ENCODE assay signal across 14 cellular contexts in genomic region chr11:12936200-12936599, GRCh38.
DNase-seq lines count a peak whose midpoint lies in the region; ATAC-seq, FAIRE-seq and TF ChIP-seq lines count a peak whose summit lies in the region.
"Had no signal": no experiment of that assay in that cellular context is flagged by ENCODE, and none has a peak within 500 bp of the region (broad histone marks: within the 10 kb centered on the region; RNA-seq: fewer than 3 reads in every experiment).

No MANE protein-coding gene starts in this region.

- H3K4me1 Mint-ChIP-seq in natural killer cell = no peaks in the 10 kb centered on the region
- H3K4me1 Mint-ChIP-seq: CD14-positive monocyte; CD8-positive, alpha-beta memory T cell had no signal

- H2BK5ac ChIP-seq in H1 (ENCODE audit: low read depth, low read length) = no peak overlapping the region
- H2BK5ac ChIP-seq in trophoblast cell (ENCODE audit: low read depth, low read length, poor library complexity) = no peak overlapping the region

- no peak overlapping the region for H2AK5ac ChIP-seq in H1 (ENCODE audit: low read depth, low read length)
- H2AK5ac ChIP-seq in trophoblast cell (ENCODE audit: low read length) = no peak overlapping the region

- H2BK12ac ChIP-seq in H1 (ENCODE audit: low read depth, low read length) = no peak overlapping the region
- H2BK12ac ChIP-seq in trophoblast cell (ENCODE audit: low read length) = no peak overlapping the region

- H3K9me3 ChIP-seq in HepG2 (ENCODE audit: low read length) (no peaks in the 10 kb centered on the region), right lobe of liver (no peaks in the 10 kb centered on the region), H1 (ENCODE audit: insufficient read depth in 2 of 2, low read depth in 1 of 2, low read length in 1 of 2) (no peaks in the 10 kb centered on the region), trophoblast cell (ENCODE audit: insufficient read depth, low read depth, low read length) (no peaks in the 10 kb centered on the region)

- TF ChIP-seq EP300 in HepG2 (IDR thresholded peaks at IDR 0.05; ENCODE audit: low read depth in 2 of 2, low read length in 2 of 2) (no peak), HepG2 (CRISPR knock-in tag; IDR thresholded peaks at IDR 0.05; ENCODE audit: borderline replicate concordance) (no peak), H1 (IDR thresholded peaks at IDR 0.05; ENCODE audit: borderline replicate concordance in 1 of 2, low read depth in 2 of 2, low read length in 2 of 2) (no peak)

- H3K4me3 Mint-ChIP-seq in natural killer cell = no peak overlapping the region
- H3K4me3 Mint-ChIP-seq: CD14-positive monocyte; CD8-positive, alpha-beta memory T cell had no signal

- H3K27ac Mint-ChIP-seq in natural killer cell = no peak overlapping the region
- H3K27ac Mint-ChIP-seq: CD14-positive monocyte; CD8-positive, alpha-beta memory T cell had no signal

- no peaks in the 10 kb centered on the region for H3K36me3 Mint-ChIP-seq in natural killer cell
- H3K36me3 Mint-ChIP-seq: CD14-positive monocyte; CD8-positive, alpha-beta memory T cell had no signal

- H3K4me3 ChIP-seq in HepG2 (replicated peaks in 1 of 3; ENCODE audit: insufficient read depth in 1 of 3, low read depth in 2 of 3, low read length in 3 of 3) (no peak overlapping the region), right lobe of liver (no peak overlapping the region), H1 (ENCODE audit: extremely low read depth in 1 of 4, insufficient read depth in 2 of 4, low read depth in 3 of 4, low read length in 4 of 4) (no peak overlapping the region), trophoblast cell (ENCODE audit: low read depth, low read length) (no peak overlapping the region)
- H3K4me3 ChIP-seq: GM12878 had no signal

- TF ChIP-seq RAD21 in HepG2 (CRISPR knock-in tag; IDR thresholded peaks at IDR 0.05) (no peak), H1 (IDR thresholded peaks at IDR 0.05 in 1 of 2, conservative IDR thresholded peaks at IDR 0.05 in 1 of 2; ENCODE audit: low read depth in 2 of 2, low read length in 2 of 2) (no peak)

- no peak overlapping the region for H3K56ac ChIP-seq in H1 (replicated peaks; ENCODE audit: insufficient read length, low read depth, low read length)

- H3K9me3 Mint-ChIP-seq in natural killer cell = no peaks in the 10 kb centered on the region
- H3K9me3 Mint-ChIP-seq: CD14-positive monocyte had no signal

- H2BK20ac ChIP-seq in H1 (ENCODE audit: low read length) = no peak overlapping the region

- intact Hi-C loops in HepG2 (cut with micrococcal nuclease; ENCODE audit: unreplicated experiment) = no loop called here
- intact Hi-C loops in right lobe of liver (cut with DNase I) = no loop called here
- intact Hi-C loops in natural killer cell (cut with micrococcal nuclease) = no loop called here

- FAIRE-seq in HepG2 (lab: Jason Lieb, UNC) (no peak), H1 (lab: Jason Lieb, UNC) (no peak)
- FAIRE-seq: GM12878, GM18507 had no signal

- no peak for ATAC-seq in HepG2
- no peak for ATAC-seq in right lobe of liver
- no peak for ATAC-seq in natural killer cell
- no peak for ATAC-seq in GM18520 (IDR thresholded peaks at IDR 0.05; ENCODE audit: unreplicated experiment)
- ATAC-seq: GM12878 had no signal

- H4K8ac ChIP-seq in H1 (ENCODE audit: extremely low read depth, insufficient read depth, low read length) = no peak overlapping the region
- H4K8ac ChIP-seq in trophoblast cell (ENCODE audit: low read depth, low read length) = no peak overlapping the region

- no peaks in the 10 kb centered on the region for H3K23me2 ChIP-seq in H1 (ENCODE audit: low read depth, low read length)

- H3K23ac ChIP-seq in H1 (ENCODE audit: insufficient read length) = no peak overlapping the region
- no peak overlapping the region for H3K23ac ChIP-seq in trophoblast cell (ENCODE audit: low read length)

- H3K4ac ChIP-seq in H1 (replicated peaks; ENCODE audit: insufficient read length, low read depth, low read length) (no peak overlapping the region), trophoblast cell (ENCODE audit: low read depth, low read length) (no peak overlapping the region)

- H4K5ac ChIP-seq in H1 (ENCODE audit: insufficient read length, low read depth, low read length) = no peak overlapping the region

- H3K4me1 ChIP-seq in HepG2 (ENCODE audit: insufficient read depth, low read length) (peaks cover 3% of the 10 kb centered on the region), right lobe of liver (no peaks in the 10 kb centered on the region), H1 (replicated peaks in 1 of 4; ENCODE audit: control insufficient read depth in 3 of 4, insufficient read depth in 4 of 4, low read length in 3 of 4) (no peaks in the 10 kb centered on the region), trophoblast cell (ENCODE audit: control insufficient read depth in 1 of 2, insufficient read depth in 2 of 2, low read length in 2 of 2) (peaks cover 2% of the 10 kb centered on the region in 2 experiments)

- H2AFZ ChIP-seq in HepG2 (ENCODE audit: low read length) (no peak overlapping the region), H1 (ENCODE audit: low read length) (no peak overlapping the region), trophoblast cell (ENCODE audit: insufficient read depth, low read length, poor library complexity) (no peak overlapping the region)

- POLR2A ChIA-PET in HepG2 (lab: Yijun Ruan, JAX) (no interaction called here), H1 (lab: Charles Lee; ENCODE audit: partially characterized antibody) (no interaction called here)

- no peak for TF ChIP-seq CTCF in HepG2 (CRISPR knock-in tag; IDR thresholded peaks at IDR 0.05)
- no peak for TF ChIP-seq CTCF in right lobe of liver (IDR thresholded peaks at IDR 0.05)
- TF ChIP-seq CTCF in H1 (IDR thresholded peaks at IDR 0.05; ENCODE audit: control extremely low read depth in 1 of 3, insufficient read depth in 1 of 3, low read depth in 1 of 3, low read length in 3 of 3) = no peak
- TF ChIP-seq CTCF in natural killer cell (IDR thresholded peaks at IDR 0.05) = no peak

- no peaks in the 10 kb centered on the region for H3K79me2 ChIP-seq in HepG2 (ENCODE audit: insufficient read depth, low read length)
- H3K79me2 ChIP-seq in H1 (ENCODE audit: control insufficient read depth in 1 of 2, insufficient read depth in 2 of 2, low read length in 2 of 2) = no peaks in the 10 kb centered on the region
- H3K79me2 ChIP-seq in trophoblast cell (ENCODE audit: control insufficient read depth, insufficient read depth, low read length, poor library complexity) = no peaks in the 10 kb centered on the region

- H3K9ac ChIP-seq in HepG2 (ENCODE audit: insufficient read depth, low read depth, low read length) = no peak overlapping the region
- no peak overlapping the region for H3K9ac ChIP-seq in H1 (replicated peaks in 1 of 4; ENCODE audit: extremely low read depth in 1 of 4, low read depth in 3 of 4, low read length in 3 of 4)
- no peak overlapping the region for H3K9ac ChIP-seq in trophoblast cell (ENCODE audit: low read length)

- in situ Hi-C loops in HepG2 (cut with HindIII; ENCODE audit: extremely low pct_ligation_motif_present, low pct_unique_long_range_greater_than_20kb) = no loop called here

- BruUV-seq in HepG2 (replicated peaks; lab: Mats Ljungman, UMichigan) = no TSS peak

- H4K91ac ChIP-seq in H1 (replicated peaks; ENCODE audit: insufficient read length, low read length) (no peak overlapping the region), trophoblast cell (ENCODE audit: low read depth, low read length) (no peak overlapping the region)

- peaks cover 4 to 31% of the 10 kb centered on the region in 2 donors for H3K27me3 Mint-ChIP-seq in natural killer cell (ENCODE audit: low read depth in 2 of 2)

- no peak overlapping the region for H3K18ac ChIP-seq in H1 (ENCODE audit: extremely low read depth, low read length)
- H3K18ac ChIP-seq in trophoblast cell (ENCODE audit: low read length) = no peak overlapping the region

- H3K4me2 ChIP-seq in HepG2 (ENCODE audit: low read depth, low read length) (no peak overlapping the region), H1 (ENCODE audit: insufficient read depth in 1 of 2, low read depth in 2 of 2, low read length in 2 of 2) (no peak overlapping the region), trophoblast cell (ENCODE audit: low read length) (no peak overlapping the region)

- H3K14ac ChIP-seq in H1 (ENCODE audit: insufficient read length) = no peak overlapping the region
- H3K14ac ChIP-seq in trophoblast cell (ENCODE audit: low read length) = no peak overlapping the region

- no peak overlapping the region for H4K12ac ChIP-seq in trophoblast cell (ENCODE audit: low read depth, low read length)

- no peak for TF ChIP-seq POLR2A in HepG2 (IDR thresholded peaks at IDR 0.05; ENCODE audit: insufficient read depth in 1 of 2, low read depth in 2 of 2, low read length in 2 of 2)
- TF ChIP-seq POLR2A in right lobe of liver (IDR thresholded peaks at IDR 0.05) = no peak
- no peak for TF ChIP-seq POLR2A in H1 (IDR thresholded peaks at IDR 0.05; ENCODE audit: control extremely low read depth in 1 of 2, low read depth in 2 of 2, low read length in 2 of 2)

- no peak overlapping the region for H2BK15ac ChIP-seq in H1 (ENCODE audit: low read length)

- H3K79me1 ChIP-seq in H1 (ENCODE audit: low read depth, low read length) (no peaks in the 10 kb centered on the region), trophoblast cell (ENCODE audit: low read length) (no peaks in the 10 kb centered on the region)

- no peaks in the 10 kb centered on the region for H4K20me1 ChIP-seq in HepG2 (ENCODE audit: insufficient read depth, low read length)
- H4K20me1 ChIP-seq in H1 (replicated peaks in 1 of 2; ENCODE audit: control insufficient read depth in 1 of 2, insufficient read depth in 2 of 2, low read length in 2 of 2) = peaks cover 0 to 1% of the 10 kb centered on the region in 2 experiments

- H3K27ac ChIP-seq in HepG2 (ENCODE audit: extremely low read length, insufficient read depth, low read length) = no peak overlapping the region
- H3K27ac ChIP-seq in right lobe of liver = no peak overlapping the region
- H3K27ac ChIP-seq in H1 (ENCODE audit: low read depth, low read length) = no peak overlapping the region
- H3K27ac ChIP-seq in trophoblast cell (ENCODE audit: low read depth, low read length) = no peak overlapping the region
- H3K27ac ChIP-seq: 22Rv1 had no signal

- no peak for DNase-seq in HepG2 (ENCODE audit: low spot score)
- no peak for DNase-seq in right lobe of liver
- DNase-seq in H1 (ENCODE audit: low read depth in 1 of 2, low spot score in 2 of 2) = no peak
- DNase-seq in trophoblast cell = peak; percentile 37 to 88
- no peak for DNase-seq in natural killer cell
- no peak for DNase-seq in NCI-H2227 treated with DMSO at 0.1 percent for 48 hours (lab: John Stamatoyannopoulos, UW)
- DNase-seq: CD8-positive, alpha-beta memory T cell; DMS79; H7 had no signal

- 89% methylated on average over 2 of the region's 2 CpGs for WGBS in HepG2 (ENCODE audit: low lambda C conversion rate)
- WGBS in right lobe of liver (ENCODE audit: insufficient coverage, low coverage, low lambda C conversion rate, missing lambda C conversion rate) = 93% methylated on average over 2 of the region's 2 CpGs
- 26% methylated on average over 2 of the region's 2 CpGs; no CpG with 5 or more reads in 1 of the 2 experiments for WGBS in H1 (ENCODE audit: extremely low coverage in 1 of 2, insufficient coverage in 1 of 2, insufficient read length in 1 of 2, insufficient replicate concordance in 2 of 2, low coverage in 1 of 2, low lambda C conversion rate in 2 of 2, missing lambda C conversion rate in 1 of 2), 2 experiments
- no CpG with 5 or more reads among the region's 2 CpGs for WGBS in trophoblast cell (ENCODE audit: extremely low coverage, insufficient coverage, insufficient read length)

- CTCF ChIA-PET in HepG2 (lab: Yijun Ruan, JAX; ENCODE audit: low intra/inter-chr PET ratio, low total read pairs) (no interaction called here), H1 (lab: Charles Lee; ENCODE audit: partially characterized antibody) (interaction anchor here (1.7 kb wide), 1 partner anchor 28 kb away, joined by 3 read pairs; no protein-coding TSS in a partner anchor)

- H2BK120ac ChIP-seq in H1 (replicated peaks; ENCODE audit: low read depth, low read length) (no peak overlapping the region), trophoblast cell (ENCODE audit: insufficient read depth, low read length, poor library complexity) (no peak overlapping the region)

- H3K27me3 ChIP-seq in HepG2 (ENCODE audit: control insufficient read depth in 1 of 2, insufficient read depth in 2 of 2, low read length in 2 of 2) (no peaks in the 10 kb centered on the region; a peak in 1 of 5 replicates), right lobe of liver (no peaks in the 10 kb centered on the region), H1 (replicated peaks in 1 of 4; ENCODE audit: control insufficient read depth in 3 of 4, extremely low read depth in 1 of 4, insufficient read depth in 3 of 4, low read length in 3 of 4) (no peaks in the 10 kb centered on the region), trophoblast cell (ENCODE audit: insufficient read depth, low read length) (no peaks in the 10 kb centered on the region)

- peaks cover 19 to 43% of the 10 kb centered on the region in 2 experiments; a peak in 4 of 5 replicates for H3K36me3 ChIP-seq in HepG2 (replicated peaks in 1 of 2; ENCODE audit: control insufficient read depth in 1 of 2, insufficient read depth in 2 of 2, low read length in 2 of 2)
- peaks cover 0 to 33% (median 7%) of the 10 kb centered on the region in 4 donors for H3K36me3 ChIP-seq in right lobe of liver
- H3K36me3 ChIP-seq in H1 (ENCODE audit: control insufficient read depth in 2 of 4, insufficient read depth in 4 of 4, low read length in 3 of 4) = peaks cover 2 to 33% (median 13%) of the 10 kb centered on the region in 4 experiments; a peak in 6 of 8 replicates
- peaks cover 18 to 37% of the 10 kb centered on the region in 2 experiments for H3K36me3 ChIP-seq in trophoblast cell (ENCODE audit: control insufficient read depth in 1 of 2, insufficient read depth in 2 of 2, low read length in 2 of 2)

Comparison
In these comparisons a context has a peak if more than half of its experiments do, and no peak if none do; other contexts are left out.
1. DNase-seq: peak in trophoblast cell (2 of 2); none in HepG2 (single experiment), right lobe of liver (0 of 3), H1 (0 of 2), natural killer cell (single experiment) and NCI-H2227 treated with DMSO at 0.1 percent for 48 hours (single experiment).
2. Of the 41 proteins assayed by ChIP-seq in both HepG2 and H1: peak only in HepG2: none; only in H1: none; in both: CEBPB; in neither: 40.